1 cellular context compared by ENCODE assay signal in genomic region chr4:123259676-123260428, GRCh38.
TF ChIP-seq lines count a peak whose summit lies in the region.

No MANE protein-coding gene starts in this region.

TF ChIP-seq in WTC11, 78 proteins besides CTCF, POLR2A, EP300 and RAD21 (continued from another document):
- TF ChIP-seq ERG (CRISPR knock-in tag; IDR thresholded peaks at IDR 0.05) (no peak), FOXP4 (CRISPR knock-in tag; IDR thresholded peaks at IDR 0.05) (no peak), ETV6 (CRISPR knock-in tag; IDR thresholded peaks at IDR 0.05) (no peak), FOXP1 (CRISPR knock-in tag; IDR thresholded peaks at IDR 0.05; ENCODE audit: borderline replicate concordance) (no peak)
